In the genomic region with DNA sequence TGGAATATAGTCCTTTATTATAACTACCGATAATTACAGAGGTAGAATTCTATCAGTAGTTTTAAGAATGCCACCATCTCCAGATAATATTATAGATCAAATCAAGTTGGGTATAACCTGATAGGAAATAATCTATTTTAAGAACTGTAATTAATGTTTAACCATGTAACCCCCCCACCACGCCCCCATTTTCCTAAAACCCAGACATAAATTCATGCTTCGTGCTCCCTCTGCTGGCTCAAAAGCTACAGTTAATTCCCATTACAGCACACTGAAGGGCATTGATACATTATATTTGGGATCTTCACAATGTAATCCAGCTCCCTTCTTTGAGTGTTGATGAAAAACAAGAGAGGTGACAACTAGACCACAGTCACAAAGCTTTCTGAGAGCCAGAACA, we compare ENCODE assay signal across 8 cellular contexts.
DNase-seq lines count a peak whose midpoint lies in the region; ATAC-seq, FAIRE-seq and TF ChIP-seq lines count a peak whose summit lies in the region.

No MANE protein-coding gene starts in this region.

- WGBS in H1 (ENCODE audit: extremely low coverage in 1 of 2, insufficient coverage in 1 of 2, insufficient read length in 1 of 2, insufficient replicate concordance in 2 of 2, low coverage in 1 of 2, low lambda C conversion rate in 2 of 2, missing lambda C conversion rate in 1 of 2), 2 experiments: 43% methylated on average over 3 of the region's 3 CpGs; no CpG with 5 or more reads in 1 of the 2 experiments
- 32 to 35% methylated on average over 3 of the region's 3 CpGs for WGBS in pancreas, 2 donors

- no peak overlapping the region for H4K5ac ChIP-seq in H1 (ENCODE audit: insufficient read length, low read depth, low read length)

- H4K91ac ChIP-seq in H1 (replicated peaks; ENCODE audit: insufficient read length, low read length): no peak overlapping the region

- no peak overlapping the region for H2BK20ac ChIP-seq in H1 (ENCODE audit: low read length)

- H3K18ac ChIP-seq in H1 (ENCODE audit: extremely low read depth, low read length): no peak overlapping the region

- H3K4me1 ChIP-seq in H1 (replicated peaks in 1 of 4; ENCODE audit: control insufficient read depth in 3 of 4, insufficient read depth in 4 of 4, low read length in 3 of 4) (no peaks in the 10 kb centered on the region), pancreas (peaks cover 6 to 29% (median 9%) of the 10 kb centered on the region in 3 donors)

- H2AK5ac ChIP-seq in H1 (ENCODE audit: low read depth, low read length): no peak overlapping the region

- no peak overlapping the region for H2BK15ac ChIP-seq in H1 (ENCODE audit: low read length)

- peak; percentile 66 to 69 for TF ChIP-seq RAD21 in H1 (IDR thresholded peaks at IDR 0.05 in 1 of 2, conservative IDR thresholded peaks at IDR 0.05 in 1 of 2; ENCODE audit: low read depth in 2 of 2, low read length in 2 of 2)

- FAIRE-seq in H1 (lab: Jason Lieb, UNC) (peak; percentile 74), pancreas (lab: Jason Lieb, UNC) (peak; percentile 32), GM19239 (lab: Jason Lieb, UNC) (no peak)

- DNase-seq in ELR (ENCODE audit: low read depth) (peak; percentile 53), MG63 (peak; percentile 11), H1 (ENCODE audit: low read depth in 1 of 2, low spot score in 2 of 2) (no peak), pancreas (peak in 3 of 6 donors; percentile 32 to 39 (median 34)), GM19239 (ENCODE audit: insufficient read length, low spot score) (no peak)

- H3K9me3 ChIP-seq in MG63 (no peaks in the 10 kb centered on the region), H1 (ENCODE audit: insufficient read depth in 2 of 2, low read depth in 1 of 2, low read length in 1 of 2) (no peaks in the 10 kb centered on the region), pancreas (no peaks in the 10 kb centered on the region)

- H3K27me3 ChIP-seq in MG63 (no peaks in the 10 kb centered on the region; the same call in 1 of the 2 replicates), H1 (replicated peaks in 1 of 4; ENCODE audit: control insufficient read depth in 3 of 4, extremely low read depth in 1 of 4, insufficient read depth in 3 of 4, low read length in 3 of 4) (no peaks in the 10 kb centered on the region), pancreas (no peaks in the 10 kb centered on the region)

- no peak for TF ChIP-seq POLR2A in H1 (IDR thresholded peaks at IDR 0.05; ENCODE audit: control extremely low read depth in 1 of 2, low read depth in 2 of 2, low read length in 2 of 2)

- H3K27ac ChIP-seq in H1 (ENCODE audit: low read depth, low read length): no peak overlapping the region
- H3K27ac ChIP-seq in pancreas: no peak overlapping the region

- POLR2A ChIA-PET in H1 (lab: Charles Lee; ENCODE audit: partially characterized antibody): no interaction called here

- no peak overlapping the region for H3K9ac ChIP-seq in H1 (replicated peaks in 1 of 4; ENCODE audit: extremely low read depth in 1 of 4, low read depth in 3 of 4, low read length in 3 of 4)

- no peak overlapping the region for H3K23ac ChIP-seq in H1 (ENCODE audit: insufficient read length)

- H2BK120ac ChIP-seq in H1 (replicated peaks; ENCODE audit: low read depth, low read length): no peak overlapping the region

- ATAC-seq in pancreas (peak; percentile 59 to 85 (median 78)), HG03354 (IDR thresholded peaks at IDR 0.05; ENCODE audit: poor library complexity, severe bottlenecking, unreplicated experiment) (no peak), GM19351 (IDR thresholded peaks at IDR 0.05; ENCODE audit: unreplicated experiment) (no peak), HG02938 (IDR thresholded peaks at IDR 0.05; ENCODE audit: unreplicated experiment) (no peak)

- no peak overlapping the region for H2BK12ac ChIP-seq in H1 (ENCODE audit: low read depth, low read length)

- H3K36me3 ChIP-seq in MG63: no peaks in the 10 kb centered on the region
- H3K36me3 ChIP-seq in H1 (ENCODE audit: control insufficient read depth in 2 of 4, insufficient read depth in 4 of 4, low read length in 3 of 4): no peaks in the 10 kb centered on the region
- H3K36me3 ChIP-seq in pancreas: no peaks in the 10 kb centered on the region

- H3K4me3 ChIP-seq in MG63 (no peak overlapping the region), H1 (ENCODE audit: extremely low read depth in 1 of 4, insufficient read depth in 2 of 4, low read depth in 3 of 4, low read length in 4 of 4) (no peak overlapping the region), pancreas (no peak overlapping the region)

- no peaks in the 10 kb centered on the region for H4K20me1 ChIP-seq in H1 (replicated peaks in 1 of 2; ENCODE audit: control insufficient read depth in 1 of 2, insufficient read depth in 2 of 2, low read length in 2 of 2)

- no peak overlapping the region for H3K56ac ChIP-seq in H1 (replicated peaks; ENCODE audit: insufficient read length, low read depth, low read length)

- H2BK5ac ChIP-seq in H1 (ENCODE audit: low read depth, low read length): no peak overlapping the region

- peak in 2 of 3 experiments; percentile 55 to 56; a peak in 3 of 4 replicates for TF ChIP-seq CTCF in H1 (IDR thresholded peaks at IDR 0.05; ENCODE audit: control extremely low read depth in 1 of 3, insufficient read depth in 1 of 3, low read depth in 1 of 3, low read length in 3 of 3)
- TF ChIP-seq CTCF in pancreas (IDR thresholded peaks at IDR 0.05): peak in 3 of 4 donors; percentile 25 to 37 (median 28)

- H3K23me2 ChIP-seq in H1 (ENCODE audit: low read depth, low read length): no peaks in the 10 kb centered on the region

- CTCF ChIA-PET in H1 (lab: Charles Lee; ENCODE audit: partially characterized antibody): interaction anchor here (0.7 to 2.1 kb wide), 22 partner anchors 12 to 505 kb away, joined by 3 to 10 read pairs (median 4); no protein-coding TSS in a partner anchor

- no peaks in the 10 kb centered on the region for H3K79me1 ChIP-seq in H1 (ENCODE audit: low read depth, low read length)

- H2AFZ ChIP-seq in H1 (ENCODE audit: low read length): no peak overlapping the region

- H3K4ac ChIP-seq in H1 (replicated peaks; ENCODE audit: insufficient read length, low read depth, low read length): no peak overlapping the region

- no peak overlapping the region for H3K14ac ChIP-seq in H1 (ENCODE audit: insufficient read length)

- no peak overlapping the region for H4K8ac ChIP-seq in H1 (ENCODE audit: extremely low read depth, insufficient read depth, low read length)

- H3K4me2 ChIP-seq in H1 (ENCODE audit: insufficient read depth in 1 of 2, low read depth in 2 of 2, low read length in 2 of 2): no peak overlapping the region

- H3K79me2 ChIP-seq in H1 (ENCODE audit: control insufficient read depth in 1 of 2, insufficient read depth in 2 of 2, low read length in 2 of 2): no peaks in the 10 kb centered on the region

- intact Hi-C loops in pancreas (cut with DNase I): no loop called here

- TF ChIP-seq EP300 in H1 (IDR thresholded peaks at IDR 0.05; ENCODE audit: borderline replicate concordance in 1 of 2, low read depth in 2 of 2, low read length in 2 of 2): no peak

TF ChIP-seq in H1, 55 proteins besides CTCF, POLR2A, EP300 and RAD21:
- TF ChIP-seq, protein P1, sequence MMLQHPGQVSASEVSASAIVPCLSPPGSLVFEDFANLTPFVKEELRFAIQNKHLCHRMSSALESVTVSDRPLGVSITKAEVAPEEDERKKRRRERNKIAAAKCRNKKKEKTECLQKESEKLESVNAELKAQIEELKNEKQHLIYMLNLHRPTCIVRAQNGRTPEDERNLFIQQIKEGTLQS (IDR thresholded peaks at IDR 0.05; ENCODE audit: insufficient read depth, low read depth, low read length): no peak
- TF ChIP-seq USF2 (IDR thresholded peaks at IDR 0.05; ENCODE audit: low read length): no peak
- TF ChIP-seq RXRA (IDR thresholded peaks at IDR 0.05; ENCODE audit: insufficient read depth, low read depth, low read length): no peak
- TF ChIP-seq POLR2AphosphoS5 (IDR thresholded peaks at IDR 0.05; ENCODE audit: low read depth, low read length): no peak
- no peak for TF ChIP-seq SP2 (IDR thresholded peaks at IDR 0.05; ENCODE audit: low read length)

Comparison
In these comparisons a context has a peak if more than half of its experiments do, and no peak if none do; other contexts are left out.
1. DNase-seq: peak in ELR (single experiment) and MG63 (single experiment); none in H1 (0 of 2) and GM19239 (single experiment).
2. ATAC-seq: peak in pancreas (4 of 4); none in HG03354 (single experiment), GM19351 (single experiment) and HG02938 (single experiment).